8 cellular contexts compared by ENCODE assay signal in the genomic region with DNA sequence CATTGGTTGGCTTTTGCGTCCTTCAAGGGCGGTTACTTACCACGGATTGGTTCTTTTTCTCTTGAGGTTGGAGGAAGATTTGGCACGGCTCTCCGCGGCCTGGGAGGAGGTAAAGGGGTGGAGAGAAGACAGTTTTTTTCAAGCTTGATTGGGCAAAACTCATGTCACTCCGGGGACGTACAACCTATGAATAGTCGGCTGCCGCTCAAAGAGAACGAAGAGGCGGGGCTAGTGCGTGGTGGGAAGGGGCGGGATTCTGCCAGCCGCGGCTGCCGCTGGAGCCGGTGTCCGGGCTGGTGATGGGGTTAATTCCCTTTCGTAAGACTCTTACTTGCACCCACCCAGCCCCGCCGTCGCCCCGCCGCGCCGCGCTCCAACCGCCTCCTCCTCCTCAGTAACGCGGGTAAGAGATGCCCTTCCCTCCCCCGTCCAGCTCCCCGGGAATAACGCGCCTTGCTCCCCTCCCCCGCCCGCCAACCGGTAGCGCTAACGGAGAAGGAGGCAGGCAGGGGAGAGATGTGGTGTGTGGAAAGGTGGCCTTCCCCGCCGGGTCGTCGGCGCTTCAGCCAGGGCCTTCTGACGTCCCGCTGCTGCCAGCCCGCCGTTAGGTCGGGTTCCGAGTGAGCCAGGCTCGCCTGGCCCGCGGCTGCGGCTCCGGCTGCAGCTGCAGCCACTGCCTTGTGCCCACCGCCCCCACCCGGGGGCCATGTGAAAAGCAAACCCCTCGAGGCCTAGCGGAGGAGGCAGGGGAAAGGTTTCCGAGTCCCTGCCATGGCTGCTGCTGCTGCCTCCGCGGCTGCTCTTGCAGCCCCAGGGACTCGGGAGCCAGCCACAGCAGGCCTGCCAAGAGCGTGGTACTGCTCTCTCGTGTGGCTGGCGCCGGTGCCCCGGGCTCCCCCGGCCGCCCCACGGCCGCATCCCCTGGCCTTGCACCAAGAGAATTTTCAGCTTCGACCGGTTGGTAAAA.
A peak's percentile ranks its signal among the peaks of the same experiment; 100 is the strongest.
DNase-seq lines count a peak whose midpoint lies in the region; ATAC-seq and FAIRE-seq lines count a peak whose summit lies in the region.

Gene R3HDM1 (plus strand): TSS at position 254 of the 967 bp plus-strand sequence. CDS start 73,362 bp downstream, outside the sequence.

- H3K4me1 ChIP-seq in BLaER1 treated with 17β-estradiol and CSF1 and Interleukin-3, amounts not matched to agents 10 nM and 100 nM: peaks cover 20 to 35% (median 32%) of the 10 kb centered on the region in 10 experiments

- peak within 1 kb of the TSS; percentile 68 to 90 (median 81) for H3K4me3 ChIP-seq in BLaER1 treated with 17β-estradiol and CSF1 and Interleukin-3, amounts not matched to agents 10 nM and 100 nM

- peak within 1 kb of the TSS; percentile 81 to 95 (median 88) for H3K4me2 ChIP-seq in BLaER1 treated with 17β-estradiol and CSF1 and Interleukin-3, amounts not matched to agents 10 nM and 100 nM

- peak within 1 kb of the TSS; percentile 86 to 96 (median 94) for H3K9ac ChIP-seq in BLaER1 treated with 17β-estradiol and CSF1 and Interleukin-3, amounts not matched to agents 10 nM and 100 nM

- peaks cover 0 to 8% (median 6%) of the 10 kb centered on the region in 11 experiments; a peak in 17 of 22 replicates for H3K9me3 ChIP-seq in BLaER1 treated with 17β-estradiol and CSF1 and Interleukin-3, amounts not matched to agents 10 nM and 100 nM (replicated peaks in 1 of 11)

- H3K27ac ChIP-seq in BLaER1 treated with 17β-estradiol and CSF1 and Interleukin-3, amounts not matched to agents 10 nM and 100 nM: peak within 1 kb of the TSS; percentile 54 to 97 (median 96)

- FAIRE-seq in colon (lab: Jason Lieb, UNC): peak; percentile 80

- H4K20me1 ChIP-seq in BLaER1 treated with 17β-estradiol and CSF1 and Interleukin-3, amounts not matched to agents 10 nM and 100 nM: peaks cover 0 to 30% (median 14%) of the 10 kb centered on the region in 11 experiments; a peak in 9 of 22 replicates

- DNase-seq in GM19240 (ENCODE audit: insufficient read length, low spot score): peak; percentile 60
- peak; percentile 99 for DNase-seq in NCI-H526 (lab: John Stamatoyannopoulos, UW)
- DNase-seq in activated CD4-positive, alpha-beta T cell treated with anti-CD3 and anti-CD28 coated beads for 48 hours: peak; percentile 96
- DNase-seq in kidney tubule cell (ENCODE audit: low spot score): peak; percentile 100
- DNase-seq in stimulated activated CD4-positive, alpha-beta T cell treated with anti-CD3 and anti-CD28 coated beads, Interleukin-1b, Interleukin-23, amount 100 ng/mL, for 24 hours (ENCODE audit: low read depth in 4 of 4, low spot score in 1 of 4): peak; percentile 85 to 90 (median 88)

- no peaks in the 10 kb centered on the region for H3K27me3 ChIP-seq in BLaER1 treated with 17β-estradiol and CSF1 and Interleukin-3, amounts not matched to agents 10 nM and 100 nM

- ATAC-seq in HG03460 (IDR thresholded peaks at IDR 0.05; ENCODE audit: unreplicated experiment): peak; percentile 76

- peaks cover 0 to 36% (median 12%) of the 10 kb centered on the region in 11 experiments; a peak in 16 of 22 replicates for H3K36me3 ChIP-seq in BLaER1 treated with 17β-estradiol and CSF1 and Interleukin-3, amounts not matched to agents 10 nM and 100 nM

Comparison
In these comparisons a context has a peak if more than half of its experiments do, and no peak if none do; other contexts are left out.
1. Peak in every context shown above with its lines: DNase-seq, ATAC-seq, H3K4me3 ChIP-seq and H3K27ac ChIP-seq.